In the genomic region with DNA sequence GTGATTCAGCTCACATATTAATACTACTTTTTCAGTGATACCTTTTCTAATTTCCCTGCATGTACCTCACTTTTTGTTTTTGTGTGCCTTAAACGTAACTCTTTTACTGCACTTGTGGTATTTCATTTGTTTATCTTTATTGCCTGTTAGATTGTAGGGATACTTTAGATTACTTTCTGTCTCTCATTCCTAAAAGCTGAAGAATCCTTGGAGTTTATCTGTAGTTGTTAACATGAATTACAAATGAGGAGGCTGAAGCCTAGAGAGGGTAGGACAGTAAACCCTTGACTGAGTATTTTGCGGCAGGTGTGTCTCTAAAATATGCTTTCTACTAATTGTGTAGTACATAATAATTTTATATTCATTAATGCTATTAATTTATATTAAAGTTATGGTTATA, we compare ENCODE assay signal across 21 cellular contexts.
"Had no signal": no experiment of that assay in that cellular context is flagged by ENCODE, and none has a peak within 500 bp of the region (broad histone marks: within the 10 kb centered on the region; RNA-seq: fewer than 3 reads in every experiment).

No MANE protein-coding gene starts in this region.

- H3K4me3 Mint-ChIP-seq: dendritic cell treated with granulocyte-macrophage colony-stimulating factor and Interleukin-4, amounts not matched to agents 40 ng/mL and 50 ng/mL, for 4 days; immature natural killer cell; naive thymus-derived CD8-positive, alpha-beta T cell; stimulated activated memory B cell treated with anti-CD40 and anti-IgM and Interleukin-4, amounts not matched to agents 10 μg/mL and 1 μg/mL and 100 μg/mL, for 72 hours; stimulated activated naive CD8-positive, alpha-beta T cell treated with anti-CD3 and anti-CD28 coated beads, Interleukin-15, Interleukin-2, amounts not matched to agents 100 ng/mL and 50 ng/mL, for 24 hours had no signal

- DNase-seq: heart left ventricle; hypothalamus; immature natural killer cell; kidney; left cardiac atrium; left ventricle myocardium inferior; lower lobe of right lung; naive thymus-derived CD8-positive, alpha-beta T cell; posterior cingulate gyrus; spleen; stimulated activated CD4-positive, alpha-beta T cell treated with anti-CD3 and anti-CD28 coated beads, Interleukin-15, amount 100 ng/mL, for 24 hours; stimulated activated CD4-positive, alpha-beta T cell treated with anti-CD3 and anti-CD28 coated beads, Interleukin-1b, Interleukin-23, amount 100 ng/mL, for 48 hours; stimulated activated CD4-positive, alpha-beta T cell treated with anti-CD3 and anti-CD28 coated beads, Interleukin-4, amount 100 ng/mL, for 24 hours; tibial artery; upper lobe of right lung had no signal

- H3K27ac Mint-ChIP-seq: dendritic cell treated with granulocyte-macrophage colony-stimulating factor and Interleukin-4, amounts not matched to agents 40 ng/mL and 50 ng/mL, for 4 days; stimulated activated memory B cell treated with anti-CD40 and anti-IgM and Interleukin-4, amounts not matched to agents 10 μg/mL and 1 μg/mL and 100 μg/mL, for 72 hours; stimulated activated naive CD8-positive, alpha-beta T cell treated with anti-CD3 and anti-CD28 coated beads, Interleukin-15, Interleukin-2, amounts not matched to agents 100 ng/mL and 50 ng/mL, for 24 hours had no signal

- H3K27ac ChIP-seq: heart left ventricle, left ventricle myocardium inferior, lower lobe of right lung, neutrophil, spleen, tibial artery, upper lobe of right lung, vagina had no signal

- H3K27me3 ChIP-seq: heart left ventricle, neutrophil, spleen, tibial artery, upper lobe of right lung, vagina had no signal

- H3K4me3 ChIP-seq: heart left ventricle, left ventricle myocardium inferior, lower lobe of right lung, spleen, tibial artery, upper lobe of right lung, vagina had no signal

- ATAC-seq: left cardiac atrium; lower lobe of right lung; naive thymus-derived CD8-positive, alpha-beta T cell; sciatic nerve; stimulated activated memory B cell treated with anti-CD40 and anti-IgM and Interleukin-4, amounts not matched to agents 10 μg/mL and 1 μg/mL and 100 μg/mL, for 72 hours; upper lobe of right lung had no signal

- H3K27me3 Mint-ChIP-seq: dendritic cell treated with granulocyte-macrophage colony-stimulating factor and Interleukin-4, amounts not matched to agents 40 ng/mL and 50 ng/mL, for 4 days; naive thymus-derived CD8-positive, alpha-beta T cell; stimulated activated memory B cell treated with anti-CD40 and anti-IgM and Interleukin-4, amounts not matched to agents 10 μg/mL and 1 μg/mL and 100 μg/mL, for 72 hours; stimulated activated naive CD8-positive, alpha-beta T cell treated with anti-CD3 and anti-CD28 coated beads, Interleukin-15, Interleukin-2, amounts not matched to agents 100 ng/mL and 50 ng/mL, for 24 hours had no signal

- H3K36me3 ChIP-seq: heart left ventricle, left ventricle myocardium inferior, lower lobe of right lung, neutrophil, tibial artery, upper lobe of right lung, vagina had no signal

- H3K4me1 ChIP-seq: lower lobe of right lung, vagina had no signal

- H3K9me3 ChIP-seq: neutrophil, vagina had no signal
